3 cellular contexts compared by ENCODE assay signal in genomic region chr16:5015351-5015750, GRCh38.
A peak's percentile ranks its signal among the peaks of the same experiment; 100 is the strongest.
TF ChIP-seq lines count a peak whose summit lies in the region.

No MANE protein-coding gene starts in this region.

TF ChIP-seq in A549, 52 proteins besides CTCF, POLR2A, EP300 and RAD21:
- TF ChIP-seq CBX8 (IDR thresholded peaks at IDR 0.05), result no peak
- peak; percentile 59 for TF ChIP-seq USF2 (IDR thresholded peaks at IDR 0.05)
- TF ChIP-seq ZC3H11A (IDR thresholded peaks at IDR 0.05), result no peak
- no peak for TF ChIP-seq TP53 (CRISPR knock-in tag; IDR thresholded peaks at IDR 0.05)
- TF ChIP-seq CBX2 (IDR thresholded peaks at IDR 0.05; ENCODE audit: borderline replicate concordance, low read depth), result no peak
- TF ChIP-seq PHF8 (IDR thresholded peaks at IDR 0.05; ENCODE audit: borderline replicate concordance, low read depth), result no peak
- no peak for TF ChIP-seq ZNF302 (CRISPR knock-in tag; IDR thresholded peaks at IDR 0.05)
- no peak for TF ChIP-seq PBX3 (IDR thresholded peaks at IDR 0.05)

TF ChIP-seq in HEK293T, 16 proteins besides CTCF, POLR2A, EP300 and RAD21:
- no peak for TF ChIP-seq HDGF (IDR thresholded peaks at IDR 0.05; ENCODE audit: borderline replicate concordance)
- TF ChIP-seq L3MBTL2 (conservative IDR thresholded peaks at IDR 0.05), result peak; percentile 42; the same call in 1 of the 2 replicates

TF ChIP-seq in SK-N-SH, 30 proteins besides CTCF, POLR2A, EP300 and RAD21:
- no peak for TF ChIP-seq CHD2 (IDR thresholded peaks at IDR 0.05; ENCODE audit: low read length, partially characterized antibody)
- TF ChIP-seq TAF1 (IDR thresholded peaks at IDR 0.05; ENCODE audit: borderline replicate concordance, low read depth, low read length), result no peak
